17 cellular contexts compared by ENCODE assay signal in the genomic region with DNA sequence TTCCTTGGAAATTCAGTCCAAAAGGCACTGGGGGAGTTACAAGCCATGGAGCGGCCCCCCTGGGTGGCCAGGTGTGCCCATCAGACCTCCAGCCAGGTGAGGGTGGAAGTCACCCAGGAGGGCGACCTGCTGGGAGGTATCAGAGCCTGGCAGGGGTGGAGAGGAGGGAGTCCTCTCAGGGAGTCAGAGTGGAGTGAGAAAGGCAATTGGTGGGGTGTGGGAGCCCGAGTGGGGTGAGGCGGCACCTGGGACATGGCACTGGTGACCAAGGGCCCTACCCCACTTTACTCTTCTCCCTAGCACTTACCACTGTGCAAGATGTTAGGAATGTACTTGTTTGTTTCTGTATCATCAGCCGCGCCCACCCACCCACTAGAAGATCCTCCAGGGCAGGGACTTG. TPM values are rescaled to one million over a fixed set of nuclear protein-coding genes. Genes with fewer than 3 reads are reported as not detected.
DNase-seq lines count a peak whose midpoint lies in the region; ATAC-seq and TF ChIP-seq lines count a peak whose summit lies in the region.
"Had no signal": no experiment of that assay in that cellular context is flagged by ENCODE, and none has a peak within 500 bp of the region (broad histone marks: within the 10 kb centered on the region; RNA-seq: fewer than 3 reads in every experiment).

No MANE protein-coding gene starts in this region.

- peak overlapping the region; percentile 78 for H3K4me3 Mint-ChIP-seq in activated T-cell treated with anti-CD3 and anti-CD28 coated beads, Interleukin-2, amount 50 U/mL, for 4 hours
- H3K4me3 Mint-ChIP-seq in activated T-helper 17 cell treated with anti-CD3 and anti-CD28 coated beads, Interleukin-2, amount 50 U/mL, for 72 hours, result peak overlapping the region; percentile 100

- H4K20me1 ChIP-seq in osteoblast (ENCODE audit: insufficient read depth, low read length), result no peaks in the 10 kb centered on the region

- no peak overlapping the region for H3K4me2 ChIP-seq in osteoblast (ENCODE audit: insufficient read depth, low read length)
- H3K4me2 ChIP-seq: SK-N-SH had no signal

- peaks cover 38% of the 10 kb centered on the region for H3K4me1 Mint-ChIP-seq in activated T-cell treated with anti-CD3 and anti-CD28 coated beads, Interleukin-2, amount 50 U/mL, for 4 hours (ENCODE audit: low read depth)
- peaks cover 21% of the 10 kb centered on the region for H3K4me1 Mint-ChIP-seq in activated T-helper 17 cell treated with anti-CD3 and anti-CD28 coated beads, Interleukin-2, amount 50 U/mL, for 72 hours

- H3K27me3 ChIP-seq in osteoblast (ENCODE audit: insufficient read depth, low read length), result no peaks in the 10 kb centered on the region
- H3K27me3 ChIP-seq in left lung, result peaks cover 0 to 30% of the 10 kb centered on the region in 2 donors
- H3K27me3 ChIP-seq: MG63 had no signal

- H2AFZ ChIP-seq in osteoblast (ENCODE audit: low read length), result no peak overlapping the region

- H3K4me1 ChIP-seq in osteoblast (ENCODE audit: insufficient read depth, low read length), result no peaks in the 10 kb centered on the region
- peaks cover 0 to 48% of the 10 kb centered on the region in 2 donors for H3K4me1 ChIP-seq in left lung

- intact Hi-C loops in left lung (cut with DNase I), result loop anchor here in 1 of 2 donors (10.0 kb wide), 2 partner anchors 99 to 239 kb away; no protein-coding TSS in a partner anchor

- H3K9me3 ChIP-seq in osteoblast (ENCODE audit: low read depth, low read length) (no peaks in the 10 kb centered on the region), left lung (no peaks in the 10 kb centered on the region)
- H3K9me3 ChIP-seq: MG63, SK-N-SH had no signal

- peaks cover 4% of the 10 kb centered on the region for H3K27me3 Mint-ChIP-seq in activated T-cell treated with anti-CD3 and anti-CD28 coated beads, Interleukin-2, amount 50 U/mL, for 4 hours (ENCODE audit: low read depth)
- peaks cover 3% of the 10 kb centered on the region for H3K27me3 Mint-ChIP-seq in activated T-helper 17 cell treated with anti-CD3 and anti-CD28 coated beads, Interleukin-2, amount 50 U/mL, for 72 hours

- no peaks in the 10 kb centered on the region for H3K79me2 ChIP-seq in osteoblast (ENCODE audit: insufficient read depth, low read length)

- no peak overlapping the region for H3K4me3 ChIP-seq in osteoblast (ENCODE audit: insufficient read depth, low read length)
- no peak overlapping the region for H3K4me3 ChIP-seq in left lung
- H3K4me3 ChIP-seq: MG63 had no signal

- no peak for ATAC-seq in activated T-cell treated with anti-CD3 and anti-CD28 coated beads, Interleukin-2, amount 50 U/mL, for 4 hours
- ATAC-seq in HG03135 (IDR thresholded peaks at IDR 0.05; ENCODE audit: unreplicated experiment) (peak; percentile 2), left lung (no peak)
- no peak for ATAC-seq in activated T-helper 17 cell treated with anti-CD3 and anti-CD28 coated beads, Interleukin-2, amount 50 U/mL, for 72 hours (replicated peaks)
- ATAC-seq: left ventricle myocardium superior, Panc1 had no signal

- no peaks in the 10 kb centered on the region for H3K36me3 ChIP-seq in osteoblast (ENCODE audit: insufficient read depth, low read length)
- H3K36me3 ChIP-seq in left lung, result no peaks in the 10 kb centered on the region
- H3K36me3 ChIP-seq: MG63 had no signal

- no peaks in the 10 kb centered on the region for H3K36me3 Mint-ChIP-seq in activated T-cell treated with anti-CD3 and anti-CD28 coated beads, Interleukin-2, amount 50 U/mL, for 4 hours (ENCODE audit: insufficient read depth)
- H3K36me3 Mint-ChIP-seq in activated T-helper 17 cell treated with anti-CD3 and anti-CD28 coated beads, Interleukin-2, amount 50 U/mL, for 72 hours (ENCODE audit: low read depth), result peaks cover 15% of the 10 kb centered on the region

- no peak for DNase-seq in activated T-cell treated with anti-CD3 and anti-CD28 coated beads, Interleukin-2, amount 50 U/mL, for 4 hours
- no peak for DNase-seq in activated T-cell treated with anti-CD3 and anti-CD28 coated beads, Interleukin-2, amount 50 U/mL, for 48 hours
- DNase-seq in osteoblast (ENCODE audit: insufficient read length, low spot score, missing footprints), result peak; percentile 21
- DNase-seq in HuH-7.5 (ENCODE audit: low spot score), result no peak
- DNase-seq in DMS114 treated with DMSO at 0.1 percent for 48 hours (lab: John Stamatoyannopoulos, UW; ENCODE audit: unreplicated experiment), result no peak
- no peak for DNase-seq in left lung
- DNase-seq: ACHN, foreskin melanocyte, left ventricle myocardium superior, MG63, NCI-H2081, NCI-H526 had no signal

- TF ChIP-seq CTCF in osteoblast (IDR thresholded peaks at IDR 0.05; ENCODE audit: extremely low read depth, low read depth, low read length), result no peak
- TF ChIP-seq CTCF in left lung (IDR thresholded peaks at IDR 0.05), result no peak

- H3K9me3 Mint-ChIP-seq in activated T-cell treated with anti-CD3 and anti-CD28 coated beads, Interleukin-2, amount 50 U/mL, for 4 hours, result no peaks in the 10 kb centered on the region
- H3K9me3 Mint-ChIP-seq in activated T-helper 17 cell treated with anti-CD3 and anti-CD28 coated beads, Interleukin-2, amount 50 U/mL, for 72 hours, result no peaks in the 10 kb centered on the region

- H3K27ac Mint-ChIP-seq in activated T-helper 17 cell treated with anti-CD3 and anti-CD28 coated beads, Interleukin-2, amount 50 U/mL, for 72 hours, result peak overlapping the region; percentile 14

- H3K27ac ChIP-seq in osteoblast (ENCODE audit: low read depth, low read length), result no peak overlapping the region
- no peak overlapping the region for H3K27ac ChIP-seq in left lung
- H3K27ac ChIP-seq: VCaP had no signal

RNA-seq across cellular contexts. Expression of a gene that starts 25.8 kb away (rescaled TPM):
- total RNA-seq in activated T-cell treated with anti-CD3 and anti-CD28 coated beads, Interleukin-2, amount 50 U/mL, for 4 hours, result 100 to 1,000 TPM in 1 of 3 donors, 10 to 100 TPM in 2; 97.6 to 123 (median 99.2) TPM
- 100 to 1,000 TPM; 114 to 120 TPM for total RNA-seq in activated T-helper 17 cell treated with anti-CD3 and anti-CD28 coated beads, Interleukin-2, amount 50 U/mL, for 72 hours
- total RNA-seq in osteoblast (12.7 and 14.1 TPM in 2 replicates), left lung (10 to 100 TPM; 12.9 to 44.2 TPM)

RNA-seq across cellular contexts. Expression of a gene that starts 37.0 kb away (rescaled TPM):
- 10 to 100 TPM; 37.0 to 44.6 (median 38.8) TPM for total RNA-seq in activated T-cell treated with anti-CD3 and anti-CD28 coated beads, Interleukin-2, amount 50 U/mL, for 4 hours
- 10 to 100 TPM; 12.0 to 25.5 TPM for total RNA-seq in activated T-helper 17 cell treated with anti-CD3 and anti-CD28 coated beads, Interleukin-2, amount 50 U/mL, for 72 hours
- total RNA-seq in osteoblast, result 5.9 and 6.2 TPM in 2 replicates
- total RNA-seq in left lung, result 10 to 100 TPM in 1 of 2 donors, 1 to 10 TPM in 1; 9.1 to 11.6 TPM
